Comparison of ENCODE assay signal across 9 cellular contexts in genomic region chr1:198201956-198202784, GRCh38. TPM values are rescaled to one million over a fixed set of nuclear protein-coding genes. Genes with fewer than 3 reads are reported as not detected.
A peak's percentile ranks its signal among the peaks of the same experiment; 100 is the strongest.
DNase-seq lines count a peak whose midpoint lies in the region; ATAC-seq and TF ChIP-seq lines count a peak whose summit lies in the region.
"Had no signal": no experiment of that assay in that cellular context is flagged by ENCODE, and none has a peak within 500 bp of the region (broad histone marks: within the 10 kb centered on the region; RNA-seq: fewer than 3 reads in every experiment).

No MANE protein-coding gene starts in this region.

- no peak overlapping the region for H3K27ac ChIP-seq in ascending aorta

- peak; percentile 70 for DNase-seq in activated CD8-positive, alpha-beta memory T cell treated with anti-CD3 and anti-CD28 coated beads for 24 hours
- no peak for DNase-seq in activated CD8-positive, alpha-beta memory T cell treated with anti-CD3 and anti-CD28 coated beads, Interleukin-2, amount 50 U/mL, for 4 hours
- peak; percentile 78 for DNase-seq in activated CD8-positive, alpha-beta T cell treated with anti-CD3 and anti-CD28 coated beads for 36 hours
- peak; percentile 49 to 50 for DNase-seq in stimulated activated CD8-positive, alpha-beta memory T cell treated with anti-CD3 and anti-CD28 coated beads, Interleukin-15, amount 100 ng/mL, for 48 hours (ENCODE audit: low read depth in 2 of 2)
- DNase-seq in ascending aorta (ENCODE audit: low spot score in 2 of 2) (no peak), SW 1271 (lab: John Stamatoyannopoulos, UW) (no peak), C1 segment of cervical spinal cord (lab: John Stamatoyannopoulos, UW) (no peak)

- CTCF ChIA-PET in activated CD8-positive, alpha-beta T cell treated with anti-CD3 and anti-CD28 coated beads for 36 hours (lab: Charles Lee), result interaction anchor here (1.0 kb wide), 1 partner anchor 52 kb away, joined by 3 read pairs; no protein-coding TSS in a partner anchor

- POLR2A ChIA-PET in activated CD8-positive, alpha-beta T cell treated with anti-CD3 and anti-CD28 coated beads for 36 hours (lab: Charles Lee), result interaction anchor here (0.9 kb wide), 1 partner anchor 163 kb away, joined by 3 read pairs; no protein-coding TSS in a partner anchor

- no peak for TF ChIP-seq CTCF in activated CD8-positive, alpha-beta T cell treated with anti-CD3 and anti-CD28 coated beads for 36 hours (IDR thresholded peaks at IDR 0.05)
- no peak for TF ChIP-seq CTCF in ascending aorta (IDR thresholded peaks at IDR 0.05)

- intact Hi-C loops in activated CD8-positive, alpha-beta T cell treated with anti-CD3 and anti-CD28 coated beads for 36 hours (cut with micrococcal nuclease), result loop anchor here (1.0 kb wide), 1 partner anchor 44 kb away; no protein-coding TSS in a partner anchor
- intact Hi-C loops in ascending aorta (cut with DNase I), result no loop called here

- peaks cover 3 to 30% of the 10 kb centered on the region in 2 donors for H3K4me1 ChIP-seq in ascending aorta

- no peaks in the 10 kb centered on the region for H3K36me3 ChIP-seq in ascending aorta

- H3K27me3 Mint-ChIP-seq in activated CD8-positive, alpha-beta T cell treated with anti-CD3 and anti-CD28 coated beads for 36 hours, result no peaks in the 10 kb centered on the region

- peak; percentile 61 for ATAC-seq in HG02840 (IDR thresholded peaks at IDR 0.05; ENCODE audit: low FRiP score, unreplicated experiment)
- ATAC-seq in activated CD8-positive, alpha-beta T cell treated with anti-CD3 and anti-CD28 coated beads for 36 hours, result peak; percentile 92

- H3K9me3 Mint-ChIP-seq in activated CD8-positive, alpha-beta T cell treated with anti-CD3 and anti-CD28 coated beads for 36 hours, result peaks cover 4% of the 10 kb centered on the region

- H3K27ac Mint-ChIP-seq in activated CD8-positive, alpha-beta T cell treated with anti-CD3 and anti-CD28 coated beads for 36 hours, result peak overlapping the region; percentile 92

- H3K9me3 ChIP-seq in ascending aorta, result no peaks in the 10 kb centered on the region

- H3K4me3 ChIP-seq in ascending aorta, result no peak overlapping the region
- H3K4me3 ChIP-seq: smooth muscle cell had no signal

- peaks cover 85% of the 10 kb centered on the region for H3K4me1 Mint-ChIP-seq in activated CD8-positive, alpha-beta T cell treated with anti-CD3 and anti-CD28 coated beads for 36 hours (ENCODE audit: low read depth)

- H3K4me3 Mint-ChIP-seq in activated CD8-positive, alpha-beta T cell treated with anti-CD3 and anti-CD28 coated beads for 36 hours, result peak overlapping the region; percentile 56

- H3K27me3 ChIP-seq in ascending aorta, result no peaks in the 10 kb centered on the region

- peaks cover 22% of the 10 kb centered on the region for H3K36me3 Mint-ChIP-seq in activated CD8-positive, alpha-beta T cell treated with anti-CD3 and anti-CD28 coated beads for 36 hours (ENCODE audit: low read depth)

RNA-seq across cellular contexts. Expression of gene NEK7, which starts 45.4 kb away (rescaled TPM):
- 10 to 100 TPM; 71.4 to 76.4 TPM for total RNA-seq in activated CD8-positive, alpha-beta T cell treated with anti-CD3 and anti-CD28 coated beads for 36 hours
- 43.6 TPM for total RNA-seq in ascending aorta

Comparison
In these comparisons a context has a peak if more than half of its experiments do, and no peak if none do; other contexts are left out.
1. DNase-seq: peak in activated CD8-positive, alpha-beta memory T cell treated with anti-CD3 and anti-CD28 coated beads for 24 hours (single experiment), activated CD8-positive, alpha-beta T cell treated with anti-CD3 and anti-CD28 coated beads for 36 hours (single experiment) and stimulated activated CD8-positive, alpha-beta memory T cell treated with anti-CD3 and anti-CD28 coated beads, Interleukin-15, amount 100 ng/mL, for 48 hours (2 of 2); none in activated CD8-positive, alpha-beta memory T cell treated with anti-CD3 and anti-CD28 coated beads, Interleukin-2, amount 50 U/mL, for 4 hours (single experiment), ascending aorta (0 of 2), SW 1271 (0 of 2) and C1 segment of cervical spinal cord (0 of 14).